ENCODE assay signal across 11 cellular contexts in genomic region chr5:60487885-60488425, GRCh38.
DNase-seq lines count a peak whose midpoint lies in the region; ATAC-seq and TF ChIP-seq lines count a peak whose summit lies in the region.
"Had no signal": no experiment of that assay in that cellular context is flagged by ENCODE, and none has a peak within 500 bp of the region (broad histone marks: within the 10 kb centered on the region; RNA-seq: fewer than 3 reads in every experiment).

No MANE protein-coding gene starts in this region.

- intact Hi-C loops in body of pancreas (cut with DNase I): no loop called here
- intact Hi-C loops in activated naive CD4-positive, alpha-beta T cell treated with anti-CD3 and anti-CD28 coated beads for 36 hours (cut with micrococcal nuclease): no loop called here
- intact Hi-C loops in OCI-LY7 (cut with micrococcal nuclease; ENCODE audit: unreplicated experiment): no loop called here

- H3K27me3 ChIP-seq in body of pancreas (no peaks in the 10 kb centered on the region), mesenchymal stem cell (ENCODE audit: control insufficient read depth in 1 of 2, insufficient read depth in 1 of 2, low read length in 2 of 2) (no peaks in the 10 kb centered on the region)
- H3K27me3 ChIP-seq: cardiac muscle cell had no signal

- H3K18ac ChIP-seq in mesenchymal stem cell (ENCODE audit: low read depth in 1 of 2, low read length in 2 of 2): peak overlapping the region in 1 of 2 experiments; percentile 61

- peaks cover 32% of the 10 kb centered on the region for H3K4me1 Mint-ChIP-seq in type B pancreatic cell (ENCODE audit: unreplicated experiment)
- H3K4me1 Mint-ChIP-seq in activated naive CD4-positive, alpha-beta T cell treated with anti-CD3 and anti-CD28 coated beads for 36 hours (ENCODE audit: low read depth): no peaks in the 10 kb centered on the region

- no peaks in the 10 kb centered on the region for H3K79me1 ChIP-seq in mesenchymal stem cell (replicated peaks; ENCODE audit: low read length, poor library complexity, severe bottlenecking)

- H3K4ac ChIP-seq in mesenchymal stem cell (ENCODE audit: low read depth in 1 of 2, low read length in 2 of 2): no peak overlapping the region

- H3K4me3 ChIP-seq in body of pancreas: no peak overlapping the region
- H3K4me3 ChIP-seq in mesenchymal stem cell (ENCODE audit: insufficient read depth in 1 of 2, low read depth in 1 of 2, low read length in 2 of 2): peak overlapping the region in 1 of 2 experiments; percentile 60
- H3K4me3 ChIP-seq in OCI-LY7 (ENCODE audit: low read depth, low read length, poor library complexity, severe bottlenecking): no peak overlapping the region
- H3K4me3 ChIP-seq: cardiac muscle cell had no signal

- CTCF ChIA-PET in activated naive CD4-positive, alpha-beta T cell treated with anti-CD3 and anti-CD28 coated beads for 36 hours (lab: Charles Lee): no interaction called here
- CTCF ChIA-PET in OCI-LY7 (lab: Charles Lee; ENCODE audit: unreplicated experiment): no interaction called here

- no peaks in the 10 kb centered on the region for H3K9me2 ChIP-seq in OCI-LY7 (ENCODE audit: insufficient read depth, low read length)

- H2BK15ac ChIP-seq in mesenchymal stem cell (ENCODE audit: low read depth, poor library complexity, severe bottlenecking): no peak overlapping the region

- no peaks in the 10 kb centered on the region for H3K36me3 Mint-ChIP-seq in type B pancreatic cell
- no peaks in the 10 kb centered on the region for H3K36me3 Mint-ChIP-seq in activated naive CD4-positive, alpha-beta T cell treated with anti-CD3 and anti-CD28 coated beads for 36 hours (ENCODE audit: low read depth)

- POLR2A ChIA-PET in OCI-LY7 (lab: Charles Lee): interaction anchor here (0.6 to 1.0 kb wide), 2 partner anchors 35 to 160 kb away, joined by 3 read pairs; no protein-coding TSS in a partner anchor

- TF ChIP-seq CTCF in body of pancreas (IDR thresholded peaks at IDR 0.05) (no peak), type B pancreatic cell (conservative IDR thresholded peaks at IDR 0.05) (no peak), OCI-LY7 (conservative IDR thresholded peaks at IDR 0.05; ENCODE audit: low read length) (no peak)

- no peak overlapping the region for H3K23ac ChIP-seq in mesenchymal stem cell (ENCODE audit: low read length in 2 of 2)

- WGBS in body of pancreas, 2 donors: 11 to 14% methylated on average over 16 of the region's 16 CpGs
- WGBS in mesenchymal stem cell: 65% methylated on average over 16 of the region's 16 CpGs

- H2AK5ac ChIP-seq in mesenchymal stem cell (ENCODE audit: low read length, severe bottlenecking): no peak overlapping the region

- H3K9me3 ChIP-seq in body of pancreas (no peaks in the 10 kb centered on the region), mesenchymal stem cell (ENCODE audit: control insufficient read depth, low read length) (no peaks in the 10 kb centered on the region), OCI-LY7 (ENCODE audit: low read length) (no peaks in the 10 kb centered on the region)

- H3K4me1 ChIP-seq in body of pancreas: peaks cover 8% of the 10 kb centered on the region
- H3K4me1 ChIP-seq in mesenchymal stem cell (ENCODE audit: control insufficient read depth, insufficient read depth, low read depth, low read length): no peaks in the 10 kb centered on the region
- no peaks in the 10 kb centered on the region for H3K4me1 ChIP-seq in OCI-LY7 (ENCODE audit: insufficient read depth, low read length, poor library complexity, severe bottlenecking)

- no peak for TF ChIP-seq POLR2A in body of pancreas (IDR thresholded peaks at IDR 0.05)

- no TSS peak for BruUV-seq in OCI-LY7 (replicated peaks; lab: Mats Ljungman, UMichigan)

- H3K36me3 ChIP-seq in body of pancreas (replicated peaks in 1 of 2; ENCODE audit: insufficient read depth in 1 of 2, low read depth in 2 of 2): no peaks in the 10 kb centered on the region
- no peaks in the 10 kb centered on the region for H3K36me3 ChIP-seq in mesenchymal stem cell (ENCODE audit: control insufficient read depth in 1 of 2, insufficient read depth in 2 of 2, low read depth in 1 of 2, low read length in 2 of 2)
- H3K36me3 ChIP-seq in OCI-LY7 (ENCODE audit: insufficient read depth, low read length): no peaks in the 10 kb centered on the region
- H3K36me3 ChIP-seq: cardiac muscle cell had no signal

- no peaks in the 10 kb centered on the region for H3K9me3 Mint-ChIP-seq in type B pancreatic cell
- H3K9me3 Mint-ChIP-seq in activated naive CD4-positive, alpha-beta T cell treated with anti-CD3 and anti-CD28 coated beads for 36 hours: no peaks in the 10 kb centered on the region

- no peaks in the 10 kb centered on the region for H3K27me3 Mint-ChIP-seq in type B pancreatic cell
- no peaks in the 10 kb centered on the region for H3K27me3 Mint-ChIP-seq in activated naive CD4-positive, alpha-beta T cell treated with anti-CD3 and anti-CD28 coated beads for 36 hours (ENCODE audit: low read depth)

- H4K91ac ChIP-seq in mesenchymal stem cell (ENCODE audit: low read length): no peak overlapping the region

- H3K4me2 ChIP-seq in mesenchymal stem cell (ENCODE audit: low read length, poor library complexity, severe bottlenecking) (no peak overlapping the region), OCI-LY7 (ENCODE audit: low read length) (no peak overlapping the region)

- H4K20me1 ChIP-seq in OCI-LY7 (ENCODE audit: insufficient read depth, low read length): no peaks in the 10 kb centered on the region

- no peak overlapping the region for H2BK12ac ChIP-seq in mesenchymal stem cell (ENCODE audit: low read length in 2 of 2)

- H2BK5ac ChIP-seq in mesenchymal stem cell (ENCODE audit: low read depth, low read length, poor library complexity, severe bottlenecking): no peak overlapping the region

- peak; percentile 12 for DNase-seq in NCI-H1048 (lab: John Stamatoyannopoulos, UW)
- DNase-seq in body of pancreas: peak; percentile 9 to 42 (median 16)
- DNase-seq in mesenchymal stem cell: peak; percentile 51
- DNase-seq in type B pancreatic cell (ENCODE audit: extremely low spot score, unreplicated experiment): no peak
- DNase-seq in activated naive CD4-positive, alpha-beta T cell treated with anti-CD3 and anti-CD28 coated beads for 36 hours: no peak
- DNase-seq in OCI-LY7 (ENCODE audit: low spot score): no peak
- DNase-seq in AG08396 (ENCODE audit: low spot score): no peak
- DNase-seq: activated CD8-positive, alpha-beta memory T cell treated with anti-CD3 and anti-CD28 coated beads for 24 hours; GDM1; stimulated activated CD8-positive, alpha-beta memory T cell treated with anti-CD3 and anti-CD28 coated beads, Interleukin-4, amount 100 ng/mL, for 48 hours had no signal

- H3K4me3 Mint-ChIP-seq in type B pancreatic cell: peak overlapping the region; percentile 84
- no peak overlapping the region for H3K4me3 Mint-ChIP-seq in activated naive CD4-positive, alpha-beta T cell treated with anti-CD3 and anti-CD28 coated beads for 36 hours

- no peak overlapping the region for H2AFZ ChIP-seq in mesenchymal stem cell (ENCODE audit: low read depth, low read length)
- H2AFZ ChIP-seq in OCI-LY7 (ENCODE audit: low read length): no peak overlapping the region

- no peak overlapping the region for H3K14ac ChIP-seq in mesenchymal stem cell (ENCODE audit: low read length in 2 of 2)

- peak overlapping the region; percentile 91 for H3K27ac Mint-ChIP-seq in type B pancreatic cell
- H3K27ac Mint-ChIP-seq in activated naive CD4-positive, alpha-beta T cell treated with anti-CD3 and anti-CD28 coated beads for 36 hours: no peak overlapping the region

- no peak overlapping the region for H2BK120ac ChIP-seq in mesenchymal stem cell (ENCODE audit: low read depth, low read length)

- peak overlapping the region; percentile 56 for H3K9ac ChIP-seq in mesenchymal stem cell (ENCODE audit: low read length)

- H4K8ac ChIP-seq in mesenchymal stem cell (ENCODE audit: low read length): no peak overlapping the region

- no peak overlapping the region for H3K27ac ChIP-seq in body of pancreas
- H3K27ac ChIP-seq in mesenchymal stem cell (ENCODE audit: low read length, poor library complexity, severe bottlenecking): no peak overlapping the region
- H3K27ac ChIP-seq in OCI-LY7 (ENCODE audit: low read depth, low read length, poor library complexity, severe bottlenecking): no peak overlapping the region
- H3K27ac ChIP-seq: cardiac muscle cell had no signal

- ATAC-seq in body of pancreas: peak; percentile 77

- H3K79me2 ChIP-seq in OCI-LY7 (ENCODE audit: insufficient read depth, low read depth, low read length): no peaks in the 10 kb centered on the region

Comparison
In these comparisons a context has a peak if more than half of its experiments do, and no peak if none do; other contexts are left out.
1. DNase-seq: peak in NCI-H1048 (single experiment), body of pancreas (4 of 4) and mesenchymal stem cell (single experiment); none in type B pancreatic cell (single experiment), activated naive CD4-positive, alpha-beta T cell treated with anti-CD3 and anti-CD28 coated beads for 36 hours (single experiment), OCI-LY7 (single experiment) and AG08396 (single experiment).